ENCODE assay signal across 34 cellular contexts in the genomic region with DNA sequence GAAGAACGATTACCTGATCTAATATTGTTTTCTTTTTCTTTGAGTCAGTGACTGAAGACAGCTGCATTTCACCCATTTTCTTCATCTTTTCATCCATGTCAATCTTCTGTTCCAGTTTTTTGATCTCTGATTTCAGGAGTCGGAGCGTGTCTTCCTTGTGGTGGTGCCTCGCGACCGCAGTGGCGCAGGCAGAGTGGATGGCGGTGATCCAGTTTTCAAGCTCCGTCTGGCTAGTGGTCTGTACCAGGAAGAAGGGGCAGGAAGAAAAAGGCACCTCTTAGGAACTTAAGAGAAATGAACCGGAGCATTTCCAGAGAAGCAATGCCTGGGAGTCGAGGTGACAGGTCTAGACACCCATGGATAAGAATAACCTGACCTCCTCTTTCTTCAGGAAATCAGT.
"Had no signal": no experiment of that assay in that cellular context is flagged by ENCODE, and none has a peak within 500 bp of the region (broad histone marks: within the 10 kb centered on the region; RNA-seq: fewer than 3 reads in every experiment).

No MANE protein-coding gene starts in this region.

- DNase-seq: Karpas-422, Kasumi-1, MG63, MM.1S, MV-4-11, NCI-H1048, NCI-H1092, NCI-H1092 treated with DMSO at 0.1 percent for 48 hours, NCI-H1105, NCI-H1105 treated with DMSO at 0.1 percent for 48 hours, NCI-H1417, NCI-H1417 treated with DMSO at 0.1 percent for 48 hours, NCI-H1436, NCI-H1436 treated with DMSO at 0.1 percent for 48 hours, NCI-H146, NCI-H1694, NCI-H1694 treated with DMSO at 0.1 percent for 48 hours, NCI-H187, NCI-H187 treated with DMSO at 0.1 percent for 48 hours, NCI-H1930, NCI-H2029, NCI-H2029 treated with DMSO at 0.1 percent for 48 hours, NCI-H2081, NCI-H2081 treated with DMSO at 0.1 percent for 48 hours, NCI-H2107, NCI-H2171, NCI-H2171 treated with DMSO at 0.1 percent for 48 hours, NCI-H2227 treated with DMSO at 0.1 percent for 48 hours, NCI-H226, NCI-H345, NCI-H446, NCI-H446 treated with DMSO at 0.1 percent for 48 hours, NCI-H510A, NCI-H510A treated with DMSO at 0.1 percent for 48 hours had no signal
